10 cellular contexts compared by ENCODE assay signal in the genomic region with DNA sequence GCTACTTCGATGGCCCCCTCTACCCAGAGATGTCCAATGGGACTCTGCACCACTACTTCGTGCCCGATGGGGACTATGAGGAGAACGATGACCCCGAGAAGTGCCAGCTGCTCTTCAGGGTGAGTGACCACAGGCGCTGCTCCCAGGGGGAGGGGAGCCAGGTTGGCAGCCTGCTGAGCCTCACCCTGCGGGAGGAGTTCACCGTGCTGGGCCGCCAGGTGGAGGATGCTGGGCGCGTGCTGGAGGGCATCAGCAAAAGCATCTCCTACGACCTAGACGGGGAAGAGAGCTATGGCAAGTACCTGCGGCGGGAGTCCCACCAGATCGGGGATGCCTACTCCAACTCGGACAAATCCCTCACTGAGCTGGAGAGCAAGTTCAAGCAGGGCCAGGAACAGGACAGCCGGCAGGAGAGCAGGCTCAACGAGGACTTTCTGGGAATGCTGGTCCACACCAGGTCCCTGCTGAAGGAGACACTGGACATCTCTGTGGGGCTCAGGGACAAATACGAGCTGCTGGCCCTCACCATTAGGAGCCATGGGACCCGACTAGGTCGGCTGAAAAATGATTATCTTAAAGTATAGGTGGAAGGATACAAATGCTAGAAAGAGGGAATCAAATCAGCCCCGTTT. TPM values are rescaled to one million over a fixed set of nuclear protein-coding genes. Genes with fewer than 3 reads are reported as not detected.
DNase-seq lines count a peak whose midpoint lies in the region; ATAC-seq, FAIRE-seq and TF ChIP-seq lines count a peak whose summit lies in the region.
"Had no signal": no experiment of that assay in that cellular context is flagged by ENCODE, and none has a peak within 500 bp of the region (broad histone marks: within the 10 kb centered on the region; RNA-seq: fewer than 3 reads in every experiment).

No MANE protein-coding gene starts in this region.

- H3K4me1 ChIP-seq in IMR-90 (ENCODE audit: control insufficient read depth, insufficient read depth, low read length) (peaks cover 11% of the 10 kb centered on the region), endodermal cell (ENCODE audit: control insufficient read depth, insufficient read depth, low read length) (no peaks in the 10 kb centered on the region), HepG2 (ENCODE audit: insufficient read depth, low read length) (no peaks in the 10 kb centered on the region), stomach (peaks cover 0 to 5% (median 2%) of the 10 kb centered on the region in 4 donors)

- peak overlapping the region; percentile 73 for H2AK9ac ChIP-seq in IMR-90 (replicated peaks; ENCODE audit: low read depth, low read length, poor library complexity)

- H3K27ac ChIP-seq in IMR-90 (ENCODE audit: insufficient read depth, low read length) = peak overlapping the region; percentile 71; the same call in 1 of the 2 replicates
- H3K27ac ChIP-seq in endodermal cell (ENCODE audit: low read depth, low read length) = no peak overlapping the region
- H3K27ac ChIP-seq in HepG2 (ENCODE audit: extremely low read length, insufficient read depth, low read length) = no peak overlapping the region
- peak overlapping the region in 4 of 5 donors; percentile 71 to 85 (median 81) for H3K27ac ChIP-seq in stomach

- H3K9me3 ChIP-seq in IMR-90 (ENCODE audit: control insufficient read depth, insufficient read depth, low read length) (no peaks in the 10 kb centered on the region), endodermal cell (ENCODE audit: control insufficient read depth, low read length) (no peaks in the 10 kb centered on the region), HepG2 (ENCODE audit: low read length) (no peaks in the 10 kb centered on the region), stomach (no peaks in the 10 kb centered on the region)

- peaks cover 2% of the 10 kb centered on the region; the same call in 1 of the 2 replicates for H3K9me1 ChIP-seq in IMR-90 (ENCODE audit: insufficient read depth, low read length)

- CTCF ChIA-PET in IMR-90 (lab: Yijun Ruan, JAX) = no interaction called here
- CTCF ChIA-PET in HepG2 (lab: Yijun Ruan, JAX; ENCODE audit: low intra/inter-chr PET ratio, low total read pairs) = no interaction called here

- TF ChIP-seq RAD21 in IMR-90 (IDR thresholded peaks at IDR 0.05; ENCODE audit: low read length) (no peak), HepG2 (CRISPR knock-in tag; IDR thresholded peaks at IDR 0.05) (no peak)

- peak overlapping the region in 1 of 2 experiments; percentile 79; a peak in 2 of 4 replicates for H4K8ac ChIP-seq in IMR-90 (ENCODE audit: low read depth in 2 of 2, low read length in 2 of 2)

- no TSS peak for BruUV-seq in IMR-90 (replicated peaks; lab: Mats Ljungman, UMichigan)
- BruUV-seq in HepG2 (replicated peaks; lab: Mats Ljungman, UMichigan) = no TSS peak

- peak overlapping the region; percentile 48 for H3K4me3 Mint-ChIP-seq in endodermal cell

- peaks cover 3 to 8% of the 10 kb centered on the region in 2 experiments; a peak in 3 of 4 replicates for H3K79me1 ChIP-seq in IMR-90 (ENCODE audit: low read depth in 1 of 2, low read length in 2 of 2)

- dilution Hi-C loops in IMR-90 (cut with HindIII; ENCODE audit: low sequenced_read_pairs, unreplicated experiment) = no loop called here

- no peaks in the 10 kb centered on the region for H3K9me3 Mint-ChIP-seq in endodermal cell

- peak overlapping the region; percentile 68 for H2AK5ac ChIP-seq in IMR-90 (ENCODE audit: low read depth, low read length)

- peak overlapping the region; percentile 57; the same call in 2 of the 3 replicates for H2BK15ac ChIP-seq in IMR-90 (ENCODE audit: low read depth, low read length)

- H3K27ac Mint-ChIP-seq in endodermal cell = no peak overlapping the region

- H3K36me3 ChIP-seq in IMR-90 (ENCODE audit: control insufficient read depth, insufficient read depth, low read length) (no peaks in the 10 kb centered on the region), endodermal cell (ENCODE audit: control insufficient read depth, insufficient read depth, low read length) (no peaks in the 10 kb centered on the region), HepG2 (replicated peaks in 1 of 2; ENCODE audit: control insufficient read depth in 1 of 2, insufficient read depth in 2 of 2, low read length in 2 of 2) (no peaks in the 10 kb centered on the region), stomach (no peaks in the 10 kb centered on the region)

- peak overlapping the region; percentile 71 for H3K9ac ChIP-seq in IMR-90 (ENCODE audit: low read depth, low read length)
- no peak overlapping the region for H3K9ac ChIP-seq in endodermal cell (ENCODE audit: extremely low read depth, low read length, poor library complexity, severe bottlenecking)
- no peak overlapping the region for H3K9ac ChIP-seq in HepG2 (ENCODE audit: insufficient read depth, low read depth, low read length)

- intact Hi-C loops in IMR-90 (cut with micrococcal nuclease) = loop anchor here (1.0 to 5.0 kb wide), 3 partner anchors 164 to 240 kb away; no protein-coding TSS in a partner anchor
- intact Hi-C loops in HepG2 (cut with micrococcal nuclease; ENCODE audit: unreplicated experiment) = no loop called here
- intact Hi-C loops in stomach (cut with DNase I; ENCODE audit: low total_unique reads) = no loop called here

- H4K20me1 ChIP-seq in IMR-90 (ENCODE audit: insufficient read depth, low read length) (no peaks in the 10 kb centered on the region), HepG2 (ENCODE audit: insufficient read depth, low read length) (no peaks in the 10 kb centered on the region)

- 91% methylated on average over 6 of the region's 23 CpGs; no CpG with 5 or more reads in 1 of the 2 experiments for WGBS in IMR-90 (ENCODE audit: extremely low coverage in 2 of 2, insufficient read length in 1 of 2), 2 experiments
- 92 to 93% methylated on average over 19 to 23 of the region's 23 CpGs for WGBS in endodermal cell (ENCODE audit: insufficient coverage in 1 of 2, insufficient read length in 1 of 2), 2 experiments
- WGBS in HepG2 (ENCODE audit: low lambda C conversion rate) = 0% methylated on average over 7 of the region's 23 CpGs
- 42 to 59% (median 54%) methylated on average over 16 to 23 of the region's 23 CpGs for WGBS in stomach, 5 donors

- no peak overlapping the region for H3K56ac ChIP-seq in IMR-90 (ENCODE audit: extremely low read depth, insufficient read depth, low read length)

- H2BK20ac ChIP-seq in IMR-90 (ENCODE audit: low read depth, low read length) = peak overlapping the region; percentile 85

- TF ChIP-seq EP300 in HepG2 (IDR thresholded peaks at IDR 0.05; ENCODE audit: low read depth in 2 of 2, low read length in 2 of 2) (no peak), HepG2 (CRISPR knock-in tag; IDR thresholded peaks at IDR 0.05; ENCODE audit: borderline replicate concordance) (no peak), stomach (IDR thresholded peaks at IDR 0.05) (no peak)

- ATAC-seq in IMR-90 (ENCODE audit: low read depth) = no peak; the same call in 1 of the 2 replicates
- peak; percentile 50 for ATAC-seq in HepG2

- peak overlapping the region; percentile 78 for H2BK120ac ChIP-seq in IMR-90 (ENCODE audit: low read depth, low read length)

- peak overlapping the region; percentile 86 for H3K4ac ChIP-seq in IMR-90 (ENCODE audit: low read depth, low read length)

- H4K91ac ChIP-seq in IMR-90 (ENCODE audit: insufficient read depth, low read depth, low read length) = peak overlapping the region; percentile 71

- in situ Hi-C loops in IMR-90 (cut with MboI; ENCODE audit: low sequenced_read_pairs) (no loop called here), HepG2 (cut with HindIII; ENCODE audit: extremely low pct_ligation_motif_present, low pct_unique_long_range_greater_than_20kb) (no loop called here)

- H4K5ac ChIP-seq in IMR-90 (ENCODE audit: low read depth, low read length) = peak overlapping the region; percentile 78

- peaks cover 35% of the 10 kb centered on the region for H3K27me3 Mint-ChIP-seq in endodermal cell (ENCODE audit: insufficient read depth)

- TF ChIP-seq CTCF in IMR-90 (conservative IDR thresholded peaks at IDR 0.05; ENCODE audit: low read depth, low read length) = no peak
- no peak for TF ChIP-seq CTCF in endodermal cell (conservative IDR thresholded peaks at IDR 0.05)
- TF ChIP-seq CTCF in HepG2 (CRISPR knock-in tag; IDR thresholded peaks at IDR 0.05) = no peak
- no peak for TF ChIP-seq CTCF in stomach (IDR thresholded peaks at IDR 0.05)

- H3K4me1 Mint-ChIP-seq in endodermal cell = peaks cover 3% of the 10 kb centered on the region

- H3K18ac ChIP-seq in IMR-90 (ENCODE audit: low read depth, low read length) = peak overlapping the region; percentile 75; the same call in 1 of the 2 replicates

- no peaks in the 10 kb centered on the region for H3K79me2 ChIP-seq in HepG2 (ENCODE audit: insufficient read depth, low read length)

- H3K4me2 ChIP-seq in IMR-90 (ENCODE audit: low read depth, low read length) (peak overlapping the region; percentile 78), HepG2 (ENCODE audit: low read depth, low read length) (no peak overlapping the region)

- H2AFZ ChIP-seq in IMR-90 (replicated peaks; ENCODE audit: low read length, poor library complexity) = peak overlapping the region; percentile 94
- H2AFZ ChIP-seq in HepG2 (ENCODE audit: low read length) = no peak overlapping the region

- peak overlapping the region; percentile 89 for H3K14ac ChIP-seq in IMR-90 (replicated peaks; ENCODE audit: low read depth, low read length)

- DNase-seq in IMR-90 = no peak
- peak; percentile 60 for DNase-seq in endodermal cell
- DNase-seq in HepG2 (ENCODE audit: low spot score) = no peak
- DNase-seq in stomach = no peak
- no peak for DNase-seq in HPDE6-E6E7 (ENCODE audit: extremely low spot score)
- no peak for DNase-seq in stimulated activated CD4-positive, alpha-beta T cell treated with anti-CD3 and anti-CD28 coated beads, Interleukin-4, amount 100 ng/mL, for 4 hours
- DNase-seq in NK-92 treated with Interleukin-12 subunit alpha and Interleukin-12 subunit beta, amount 100 ng/mL, for 24 hours (lab: John Stamatoyannopoulos, UW) = no peak
- no peak for DNase-seq in NCI-H510A (lab: John Stamatoyannopoulos, UW)
- DNase-seq: activated effector memory CD4-positive, alpha-beta T cell treated with anti-CD3 and anti-CD28 coated beads, Interleukin-2, amount 50 U/mL, for 16 hours; stimulated activated CD4-positive, alpha-beta T cell treated with anti-CD3 and anti-CD28 coated beads, Interleukin-4, amount 100 ng/mL, for 24 hours had no signal

- POLR2A ChIA-PET in IMR-90 (lab: Charles Lee; ENCODE audit: unreplicated experiment) = no interaction called here
- POLR2A ChIA-PET in HepG2 (lab: Yijun Ruan, JAX) = no interaction called here

- H3K27me3 ChIP-seq in IMR-90 (ENCODE audit: control insufficient read depth, insufficient read depth, low read length) = no peaks in the 10 kb centered on the region
- H3K27me3 ChIP-seq in endodermal cell (ENCODE audit: control insufficient read depth, insufficient read depth, low read length, poor library complexity, severe bottlenecking) = no peaks in the 10 kb centered on the region
- peaks cover 0 to 11% of the 10 kb centered on the region in 2 experiments; a peak in 2 of 5 replicates for H3K27me3 ChIP-seq in HepG2 (ENCODE audit: control insufficient read depth in 1 of 2, insufficient read depth in 2 of 2, low read length in 2 of 2)
- peaks cover 0 to 9% (median 0%) of the 10 kb centered on the region in 3 donors for H3K27me3 ChIP-seq in stomach

- no peaks in the 10 kb centered on the region for H3K36me3 Mint-ChIP-seq in endodermal cell (ENCODE audit: low read depth)

- peak overlapping the region; percentile 78 for H3K4me3 ChIP-seq in IMR-90 (ENCODE audit: insufficient read depth, low read depth, low read length)
- H3K4me3 ChIP-seq in endodermal cell (ENCODE audit: low read length) = no peak overlapping the region
- no peak overlapping the region for H3K4me3 ChIP-seq in HepG2 (replicated peaks in 1 of 3; ENCODE audit: insufficient read depth in 1 of 3, low read depth in 2 of 3, low read length in 3 of 3)
- peak overlapping the region; percentile 44 to 54 (median 47) for H3K4me3 ChIP-seq in stomach

- TF ChIP-seq POLR2A in IMR-90 (IDR thresholded peaks at IDR 0.05; ENCODE audit: low read depth, low read length) = no peak
- no peak for TF ChIP-seq POLR2A in HepG2 (IDR thresholded peaks at IDR 0.05; ENCODE audit: insufficient read depth in 1 of 2, low read depth in 2 of 2, low read length in 2 of 2)
- TF ChIP-seq POLR2A in stomach (IDR thresholded peaks at IDR 0.05) = no peak

- FAIRE-seq in HepG2 (lab: Jason Lieb, UNC) = no peak

- no peak overlapping the region for H2BK5ac ChIP-seq in IMR-90 (ENCODE audit: low read depth, low read length, poor library complexity, severe bottlenecking)

- peak overlapping the region; percentile 81; the same call in 1 of the 2 replicates for H3K23ac ChIP-seq in IMR-90 (ENCODE audit: low read depth, low read length)

RNA-seq across cellular contexts. Expression of a gene that starts 0.8 kb away (rescaled TPM):
- total RNA-seq in IMR-90 (2012; rRNA removed) (5.7 and 7.5 TPM in 2 replicates), endodermal cell (not detected), HepG2 (2016; rRNA removed; fragmentation: Illumina TruSeq; extraction: Trizol) (not detected in 2 replicates), stomach (10 to 100 TPM in 2 of 5 donors, 1 to 10 TPM in 3; 2.7 to 42.6 (median 4.5) TPM)
- polyA plus RNA-seq in IMR-90 (2012; rRNA removed) (5.3 and 6.1 TPM in 2 replicates), HepG2 (2011; rRNA removed) (not detected in 2 replicates), stomach (1 to 10 TPM; 3.9 to 9.2 (median 6.0) TPM)
- polyA plus RNA-seq in IMR-90 (2012; cell fraction: cytosol; rRNA removed) = 4.9 and 7.4 TPM in 2 replicates
- polyA plus RNA-seq in IMR-90 (2012; cell fraction: nucleus; rRNA removed; ENCODE audit: low replicate concordance) = 2.6 and 3.5 TPM in 2 replicates
- polyA plus RNA-seq in endodermal cell (2013, experiment 1 of 2) = 3.4 TPM
- 2.9 TPM for polyA plus RNA-seq in endodermal cell (2013, experiment 2 of 2)
- total RNA-seq in HepG2 (2016; cell fraction: cytosol; rRNA removed; fragmentation: Illumina TruSeq; extraction: Trizol; ENCODE audit: low read depth) = not detected in 2 replicates
- total RNA-seq in HepG2 (2016; cell fraction: insoluble cytoplasmic fraction; rRNA removed; fragmentation: Illumina TruSeq; extraction: Trizol) = not detected in 2 replicates
- not detected in 2 replicates for total RNA-seq in HepG2 (2016; cell fraction: membrane; rRNA removed; fragmentation: Illumina TruSeq; extraction: Trizol)
- total RNA-seq in HepG2 (2016; cell fraction: nucleus; rRNA removed; fragmentation: Illumina TruSeq; extraction: Trizol) = not detected in 2 replicates
- polyA plus RNA-seq in HepG2 (2011; cell fraction: cytosol; rRNA removed) = not detected in 2 replicates
- not detected in 2 replicates for polyA plus RNA-seq in HepG2 (2011; cell fraction: nucleus; rRNA removed)
- not detected in 2 replicates for polyA plus RNA-seq in HepG2 (2012)
- not detected in 2 replicates for polyA plus RNA-seq in HepG2 (2016; cell fraction: cytosol; fragmentation: Illumina TruSeq; extraction: Trizol; ENCODE audit: low read depth)
- polyA plus RNA-seq in HepG2 (2016; cell fraction: insoluble cytoplasmic fraction; fragmentation: Illumina TruSeq; extraction: Trizol; ENCODE audit: low read depth) = not detected in 2 replicates
- polyA plus RNA-seq in HepG2 (2016; cell fraction: membrane; fragmentation: Illumina TruSeq; extraction: Trizol; ENCODE audit: low read depth) = not detected in 2 replicates
- polyA plus RNA-seq in HepG2 (2016; cell fraction: nucleus; fragmentation: Illumina TruSeq; extraction: Trizol; ENCODE audit: insufficient read depth, low read depth) = not detected in 2 replicates
- polyA minus RNA-seq in HepG2 (2011; rRNA and poly(A)+ RNA removed; ENCODE audit: low replicate concordance) = not detected in 2 replicates
- polyA minus RNA-seq in HepG2 (2011; cell fraction: cytosol; rRNA and poly(A)+ RNA removed) = not detected in 2 replicates
- polyA minus RNA-seq in HepG2 (2011; cell fraction: nucleus; rRNA and poly(A)+ RNA removed) = not detected in 2 replicates

RNA-seq across cellular contexts. Expression of a gene that starts 45.9 kb away (rescaled TPM):
- total RNA-seq in IMR-90 (2012; rRNA removed) (not detected in 2 replicates), endodermal cell (not detected), HepG2 (2016; rRNA removed; fragmentation: Illumina TruSeq; extraction: Trizol) (not detected in 2 replicates), stomach (1 to 10 TPM in 3 of 5 donors, not detected in 2; 2.3 to 6.7 (median 3.8) TPM)
- polyA plus RNA-seq in IMR-90 (2012; rRNA removed) (not detected in 2 replicates), HepG2 (2011; rRNA removed) (not detected in 2 replicates), stomach (1 to 10 TPM in 1 of 3 donors, under 1 TPM in 1, not detected in 1; 0.31 to 4.3 TPM)
- polyA plus RNA-seq in IMR-90 (2012; cell fraction: cytosol; rRNA removed) = not detected in 2 replicates
- not detected in 2 replicates for polyA plus RNA-seq in IMR-90 (2012; cell fraction: nucleus; rRNA removed; ENCODE audit: low replicate concordance)
- 0.28 TPM for polyA plus RNA-seq in endodermal cell (2013, experiment 1 of 2)
- polyA plus RNA-seq in endodermal cell (2013, experiment 2 of 2) = 0.17 TPM
- total RNA-seq in HepG2 (2016; cell fraction: cytosol; rRNA removed; fragmentation: Illumina TruSeq; extraction: Trizol; ENCODE audit: low read depth) = not detected in 2 replicates
- not detected in 2 replicates for total RNA-seq in HepG2 (2016; cell fraction: insoluble cytoplasmic fraction; rRNA removed; fragmentation: Illumina TruSeq; extraction: Trizol)
- not detected in 2 replicates for total RNA-seq in HepG2 (2016; cell fraction: membrane; rRNA removed; fragmentation: Illumina TruSeq; extraction: Trizol)
- total RNA-seq in HepG2 (2016; cell fraction: nucleus; rRNA removed; fragmentation: Illumina TruSeq; extraction: Trizol) = not detected in 2 replicates
- not detected in 2 replicates for polyA plus RNA-seq in HepG2 (2011; cell fraction: cytosol; rRNA removed)
- polyA plus RNA-seq in HepG2 (2011; cell fraction: nucleus; rRNA removed) = not detected in 2 replicates
- polyA plus RNA-seq in HepG2 (2012) = not detected in 2 replicates
- not detected in 2 replicates for polyA plus RNA-seq in HepG2 (2016; cell fraction: cytosol; fragmentation: Illumina TruSeq; extraction: Trizol; ENCODE audit: low read depth)
- not detected in 2 replicates for polyA plus RNA-seq in HepG2 (2016; cell fraction: insoluble cytoplasmic fraction; fragmentation: Illumina TruSeq; extraction: Trizol; ENCODE audit: low read depth)
- not detected in 2 replicates for polyA plus RNA-seq in HepG2 (2016; cell fraction: membrane; fragmentation: Illumina TruSeq; extraction: Trizol; ENCODE audit: low read depth)
- not detected in 2 replicates for polyA plus RNA-seq in HepG2 (2016; cell fraction: nucleus; fragmentation: Illumina TruSeq; extraction: Trizol; ENCODE audit: insufficient read depth, low read depth)
- not detected in 2 replicates for polyA minus RNA-seq in HepG2 (2011; rRNA and poly(A)+ RNA removed; ENCODE audit: low replicate concordance)
- not detected in 2 replicates for polyA minus RNA-seq in HepG2 (2011; cell fraction: cytosol; rRNA and poly(A)+ RNA removed)
- not detected in 2 replicates for polyA minus RNA-seq in HepG2 (2011; cell fraction: nucleus; rRNA and poly(A)+ RNA removed)

Comparison
In these comparisons a context has a peak if more than half of its experiments do, and no peak if none do; other contexts are left out.
1. H3K27ac ChIP-seq: peak in IMR-90 (single experiment) and stomach (4 of 5); none in endodermal cell (single experiment) and HepG2 (single experiment).
2. H3K4me3 ChIP-seq: peak in IMR-90 (single experiment) and stomach (4 of 4); none in endodermal cell (single experiment) and HepG2 (0 of 3).